In the genomic region with DNA sequence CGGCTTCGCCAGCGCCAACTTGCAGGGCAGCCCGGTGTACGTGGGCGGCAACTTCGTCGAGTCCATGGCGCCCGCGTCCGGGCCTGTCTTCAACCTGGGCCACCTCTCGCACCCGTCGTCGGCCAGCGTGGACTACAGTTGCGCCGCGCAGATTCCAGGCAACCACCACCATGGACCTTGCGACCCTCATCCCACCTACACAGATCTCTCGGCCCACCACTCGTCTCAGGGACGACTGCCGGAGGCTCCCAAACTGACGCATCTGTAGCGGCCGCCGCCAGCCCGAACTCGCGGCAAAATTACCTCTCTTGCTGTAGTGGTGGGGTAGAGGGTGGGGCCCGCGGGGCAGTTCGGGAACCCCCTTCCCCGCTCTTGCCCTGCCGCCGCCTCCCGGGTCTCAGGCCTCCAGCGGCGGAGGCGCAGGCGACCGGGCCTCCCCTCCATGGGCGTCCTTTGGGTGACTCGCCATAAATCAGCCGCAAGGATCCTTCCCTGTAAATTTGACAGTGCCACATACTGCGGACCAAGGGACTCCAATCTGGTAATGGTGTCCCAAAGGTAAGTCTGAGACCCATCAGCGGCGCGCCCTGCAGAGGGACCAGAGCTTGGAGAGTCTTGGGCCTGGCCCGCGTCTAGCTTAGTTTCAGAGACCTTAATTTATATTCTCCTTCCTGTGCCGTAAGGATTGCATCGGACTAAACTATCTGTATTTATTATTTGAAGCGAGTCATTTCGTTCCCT, we compare ENCODE assay signal across 16 cellular contexts. TPM values are rescaled to one million over a fixed set of nuclear protein-coding genes. Genes with fewer than 3 reads are reported as not detected.
DNase-seq lines count a peak whose midpoint lies in the region; ATAC-seq and TF ChIP-seq lines count a peak whose summit lies in the region.
"Had no signal": no experiment of that assay in that cellular context is flagged by ENCODE, and none has a peak within 500 bp of the region (broad histone marks: within the 10 kb centered on the region; RNA-seq: fewer than 3 reads in every experiment).

No MANE protein-coding gene starts in this region.

- TF ChIP-seq CTCF in left ventricle myocardium inferior (IDR thresholded peaks at IDR 0.05; ENCODE audit: borderline replicate concordance) (no peak), epithelial cell of proximal tubule (conservative IDR thresholded peaks at IDR 0.05; ENCODE audit: low read depth, low read length) (no peak), nephron progenitor cell (IDR thresholded peaks at IDR 0.05) (no peak), type B pancreatic cell (conservative IDR thresholded peaks at IDR 0.05) (no peak), Caco-2 (IDR thresholded peaks at IDR 0.05; ENCODE audit: insufficient read depth in 1 of 2, low read depth in 1 of 2, low read length in 1 of 2, severe bottlenecking in 1 of 2, unreplicated experiment in 1 of 2) (no peak)

- DNase-seq in left ventricle myocardium inferior (no peak), left ventricle myocardium superior (no peak), epithelial cell of proximal tubule (ENCODE audit: low read depth) (no peak), nephron progenitor cell (peak; percentile 43), type B pancreatic cell (ENCODE audit: extremely low spot score, unreplicated experiment) (no peak), Caco-2 (no peak), NCI-H1694 (lab: John Stamatoyannopoulos, UW) (no peak), NAMALWA (ENCODE audit: low spot score) (no peak)
- DNase-seq: COR-L47; foreskin fibroblast; NCI-H2107; occipital lobe; stimulated activated naive CD4-positive, alpha-beta T cell treated with Interleukin-2 at 50 U/mL for 16 hours; WERI-Rb-1 had no signal

- ATAC-seq in left ventricle myocardium superior = no peak

- intact Hi-C loops in left ventricle myocardium inferior (cut with micrococcal nuclease) = no loop called here
- intact Hi-C loops in left ventricle myocardium superior (cut with micrococcal nuclease) = no loop called here
- intact Hi-C loops in Caco-2 (cut with micrococcal nuclease; ENCODE audit: unreplicated experiment) = no loop called here

- H3K4me1 Mint-ChIP-seq in nephron progenitor cell (peaks cover 95% of the 10 kb centered on the region), type B pancreatic cell (ENCODE audit: unreplicated experiment) (peaks cover 40% of the 10 kb centered on the region), Caco-2 (ENCODE audit: low read depth, unreplicated experiment) (no peaks in the 10 kb centered on the region)

- H3K4me3 ChIP-seq in left ventricle myocardium inferior (peak overlapping the region; percentile 10), epithelial cell of proximal tubule (ENCODE audit: low read depth, low read length) (peak overlapping the region; percentile 39), Caco-2 (ENCODE audit: low read depth, low read length) (no peak overlapping the region)
- H3K4me3 ChIP-seq: HAP-1 had no signal

- no TSS peak for BruUV-seq in Caco-2 (replicated peaks; lab: Mats Ljungman, UMichigan)

- H3K27me3 Mint-ChIP-seq in nephron progenitor cell (ENCODE audit: low read depth, poor library complexity) (peaks cover 5% of the 10 kb centered on the region), type B pancreatic cell (peaks cover 90% of the 10 kb centered on the region), Caco-2 (ENCODE audit: insufficient read depth, unreplicated experiment) (peaks cover 6% of the 10 kb centered on the region)

- H3K36me3 ChIP-seq in left ventricle myocardium inferior (no peaks in the 10 kb centered on the region), Caco-2 (ENCODE audit: control insufficient read depth, insufficient read depth, low read length) (no peaks in the 10 kb centered on the region)
- H3K36me3 ChIP-seq: HAP-1, WERI-Rb-1 had no signal

- H3K36me3 Mint-ChIP-seq in nephron progenitor cell (ENCODE audit: low read depth) (peaks cover 26% of the 10 kb centered on the region), type B pancreatic cell (peaks cover 22% of the 10 kb centered on the region), Caco-2 (ENCODE audit: insufficient read depth, unreplicated experiment) (no peaks in the 10 kb centered on the region)
- H3K36me3 Mint-ChIP-seq: activated naive CD8-positive, alpha-beta T cell had no signal

- POLR2A ChIA-PET in Caco-2 (lab: Charles Lee) = no interaction called here

- H3K4me1 ChIP-seq in left ventricle myocardium inferior = peaks cover 20% of the 10 kb centered on the region
- peaks cover 7% of the 10 kb centered on the region; the same call in 1 of the 2 replicates for H3K4me1 ChIP-seq in Caco-2

- H3K27me3 ChIP-seq in left ventricle myocardium inferior (ENCODE audit: low read depth) (peaks cover 100% of the 10 kb centered on the region), Caco-2 (replicated peaks; ENCODE audit: control insufficient read depth, insufficient read depth, low read length) (no peaks in the 10 kb centered on the region)

- no peak overlapping the region for H3K27ac ChIP-seq in left ventricle myocardium inferior (replicated peaks)
- H3K27ac ChIP-seq: WERI-Rb-1 had no signal

- H3K4me3 Mint-ChIP-seq in nephron progenitor cell (peak overlapping the region; percentile 92), type B pancreatic cell (peak overlapping the region; percentile 89), Caco-2 (ENCODE audit: unreplicated experiment) (no peak overlapping the region)
- H3K4me3 Mint-ChIP-seq: activated naive CD8-positive, alpha-beta T cell had no signal

- CTCF ChIA-PET in Caco-2 (lab: Charles Lee) = no interaction called here

- H3K9me3 Mint-ChIP-seq in nephron progenitor cell (no peaks in the 10 kb centered on the region), type B pancreatic cell (no peaks in the 10 kb centered on the region), Caco-2 (ENCODE audit: unreplicated experiment) (no peaks in the 10 kb centered on the region)

- H3K9me3 ChIP-seq in left ventricle myocardium inferior (replicated peaks) = no peaks in the 10 kb centered on the region
- no peaks in the 10 kb centered on the region for H3K9me3 ChIP-seq in Caco-2
- H3K9me3 ChIP-seq: HAP-1 had no signal

- H3K27ac Mint-ChIP-seq in nephron progenitor cell (peak overlapping the region; percentile 99), type B pancreatic cell (peak overlapping the region; percentile 69), Caco-2 (ENCODE audit: unreplicated experiment) (no peak overlapping the region)
- H3K27ac Mint-ChIP-seq: activated naive CD8-positive, alpha-beta T cell had no signal

RNA-seq across cellular contexts. Expression of a gene that starts 15.1 kb away (rescaled TPM):
- not detected for total RNA-seq in left ventricle myocardium inferior
- 0.27 TPM for total RNA-seq in left ventricle myocardium superior
- 8.2 and 9.4 TPM in 2 replicates for total RNA-seq in epithelial cell of proximal tubule
- total RNA-seq in type B pancreatic cell (ENCODE audit: low replicate concordance) = 25.4 TPM in 1 of 2 replicates, not detected in the other
- total RNA-seq in Caco-2 (2022) = 1.2 and 1.5 TPM in 2 replicates
- total RNA-seq: occipital lobe had no signal

RNA-seq across cellular contexts. Expression of a gene that starts 16.3 kb away (rescaled TPM):
- total RNA-seq in left ventricle myocardium inferior = not detected
- total RNA-seq in left ventricle myocardium superior = not detected
- total RNA-seq in epithelial cell of proximal tubule = 9.3 and 10.2 TPM in 2 replicates
- 7.7 TPM in 1 of 2 replicates, not detected in the other for total RNA-seq in type B pancreatic cell (ENCODE audit: low replicate concordance)
- total RNA-seq in Caco-2 (2022) = not detected in 2 replicates
- total RNA-seq: occipital lobe had no signal

RNA-seq across cellular contexts. Expression of a gene that starts 20.8 kb away (rescaled TPM):
- not detected for total RNA-seq in left ventricle myocardium inferior
- total RNA-seq in left ventricle myocardium superior = 0.22 TPM
- 26.0 and 28.0 TPM in 2 replicates for total RNA-seq in epithelial cell of proximal tubule
- total RNA-seq in type B pancreatic cell (ENCODE audit: low replicate concordance) = 37.0 TPM in 1 of 2 replicates, not detected in the other
- total RNA-seq in Caco-2 (2022) = 1.00 and 1.2 TPM in 2 replicates
- total RNA-seq: occipital lobe had no signal

RNA-seq across cellular contexts. Expression of a gene that starts 42.7 kb away (rescaled TPM):
- total RNA-seq in left ventricle myocardium inferior (0.14 TPM), left ventricle myocardium superior (0.92 TPM), epithelial cell of proximal tubule (18.0 and 26.5 TPM in 2 replicates), type B pancreatic cell (ENCODE audit: low replicate concordance) (2.8 TPM in 1 of 2 replicates, not detected in the other), Caco-2 (2022) (not detected in 2 replicates)
- total RNA-seq: occipital lobe had no signal

RNA-seq across cellular contexts. Expression of a gene that starts 49.7 kb away (rescaled TPM):
- total RNA-seq in left ventricle myocardium inferior = 0.16 TPM
- not detected for total RNA-seq in left ventricle myocardium superior
- 9.8 and 11.5 TPM in 2 replicates for total RNA-seq in epithelial cell of proximal tubule
- 0.19 and 1.5 TPM in 2 replicates for total RNA-seq in type B pancreatic cell (ENCODE audit: low replicate concordance)
- not detected in 2 replicates for total RNA-seq in Caco-2 (2022)
- total RNA-seq: occipital lobe had no signal
